Comparison of ENCODE assay signal across 8 cellular contexts in the genomic region with DNA sequence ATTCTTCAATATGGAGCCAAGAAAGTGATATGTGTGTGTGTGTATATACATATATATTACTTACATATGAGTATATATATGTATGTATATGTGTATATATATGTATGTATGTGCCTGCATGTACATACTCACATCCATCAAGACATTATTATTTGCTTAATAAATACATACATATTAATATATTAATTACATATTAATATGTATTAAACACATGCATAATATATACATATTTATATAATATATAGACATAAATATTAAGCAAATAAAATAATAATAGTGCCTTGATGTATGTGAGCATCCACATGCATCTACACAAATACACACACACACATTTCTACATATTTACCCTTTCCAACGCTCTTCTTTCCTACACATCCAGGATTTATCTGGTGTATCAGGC.
"Had no signal": no experiment of that assay in that cellular context is flagged by ENCODE, and none has a peak within 500 bp of the region (broad histone marks: within the 10 kb centered on the region; RNA-seq: fewer than 3 reads in every experiment).

No MANE protein-coding gene starts in this region.

- H3K4me3 Mint-ChIP-seq: GM23338, H9 had no signal

- H3K27ac Mint-ChIP-seq: GM23338, H9 had no signal

- FAIRE-seq: H54, HTR-8/SVneo, K562 had no signal

- ATAC-seq: GM23338, K562 had no signal

- H3K9me3 Mint-ChIP-seq: GM23338, H9 had no signal

- DNase-seq: H9, HCEC 1CT, IMR-90, KG1 had no signal
